Comparison of ENCODE assay signal across 8 cellular contexts in the genomic region with DNA sequence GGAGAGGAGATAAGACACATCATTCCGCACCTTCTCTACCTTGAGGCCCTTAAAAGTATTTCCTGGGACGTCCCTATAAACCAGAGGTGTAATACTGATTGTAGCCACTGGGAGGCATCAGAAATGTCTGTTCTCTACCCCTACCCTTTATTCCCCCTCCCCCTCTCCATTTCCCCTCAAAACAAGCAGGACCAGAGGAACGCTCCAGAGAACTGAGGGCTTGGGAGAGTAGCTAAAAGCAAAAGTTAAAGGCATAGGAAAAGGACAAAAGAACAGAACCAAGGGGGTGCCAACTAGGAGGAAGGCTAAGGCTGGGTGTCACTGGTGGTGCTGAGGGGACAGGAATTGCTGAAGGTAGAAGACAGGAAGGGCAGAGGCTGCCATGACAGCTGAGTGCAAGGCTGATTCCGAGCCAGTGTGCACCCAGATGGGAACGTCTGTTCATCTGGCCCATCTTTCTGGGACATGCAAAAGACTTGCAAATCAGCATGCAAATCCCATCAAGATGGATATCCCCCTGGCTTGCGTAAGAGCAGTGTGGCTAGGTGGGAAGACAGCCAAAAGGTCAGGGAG. TPM values are rescaled to one million over a fixed set of nuclear protein-coding genes. Genes with fewer than 3 reads are reported as not detected.
DNase-seq lines count a peak whose midpoint lies in the region; ATAC-seq, FAIRE-seq and TF ChIP-seq lines count a peak whose summit lies in the region.

No MANE protein-coding gene starts in this region.

- in situ Hi-C loops in mammary epithelial cell (cut with MboI; ENCODE audit: low sequenced_read_pairs in 2 of 2), result no loop called here
- in situ Hi-C loops in HepG2 (cut with HindIII; ENCODE audit: extremely low pct_ligation_motif_present, low pct_unique_long_range_greater_than_20kb), result no loop called here

- H3K9me3 ChIP-seq in Caco-2 (no peaks in the 10 kb centered on the region), mammary epithelial cell (replicated peaks; ENCODE audit: insufficient read depth, low read length) (no peaks in the 10 kb centered on the region), HepG2 (ENCODE audit: low read length) (no peaks in the 10 kb centered on the region), uterus (no peaks in the 10 kb centered on the region)

- H3K79me2 ChIP-seq in mammary epithelial cell (ENCODE audit: insufficient read depth, low read length), result peaks cover 2% of the 10 kb centered on the region
- H3K79me2 ChIP-seq in HepG2 (ENCODE audit: insufficient read depth, low read length), result no peaks in the 10 kb centered on the region

- peak; percentile 35 to 49 for TF ChIP-seq CTCF in Caco-2 (IDR thresholded peaks at IDR 0.05; ENCODE audit: insufficient read depth in 1 of 2, low read depth in 1 of 2, low read length in 1 of 2, severe bottlenecking in 1 of 2, unreplicated experiment in 1 of 2)
- TF ChIP-seq CTCF in mammary epithelial cell (conservative IDR thresholded peaks at IDR 0.05 in 1 of 2, IDR thresholded peaks at IDR 0.05 in 1 of 2; ENCODE audit: extremely low read depth in 1 of 2, insufficient read depth in 1 of 2, low read depth in 1 of 2, low read length in 2 of 2), result peak; percentile 59 to 69
- TF ChIP-seq CTCF in HepG2 (CRISPR knock-in tag; IDR thresholded peaks at IDR 0.05), result peak; percentile 75
- peak; percentile 65 to 84 (median 72) for TF ChIP-seq CTCF in uterus (IDR thresholded peaks at IDR 0.05)

- H3K36me3 ChIP-seq in Caco-2 (ENCODE audit: control insufficient read depth, insufficient read depth, low read length), result no peaks in the 10 kb centered on the region
- peaks cover 4% of the 10 kb centered on the region for H3K36me3 ChIP-seq in H7 (replicated peaks; ENCODE audit: control insufficient read depth, insufficient read depth, low read length)
- H3K36me3 ChIP-seq in mammary epithelial cell (ENCODE audit: insufficient read depth, low read length), result peaks cover 11% of the 10 kb centered on the region
- peaks cover 4 to 25% of the 10 kb centered on the region in 2 experiments for H3K36me3 ChIP-seq in HepG2 (replicated peaks in 1 of 2; ENCODE audit: control insufficient read depth in 1 of 2, insufficient read depth in 2 of 2, low read length in 2 of 2)
- H3K36me3 ChIP-seq in uterus, result no peaks in the 10 kb centered on the region

- H3K9ac ChIP-seq in mammary epithelial cell (ENCODE audit: insufficient read depth, low read length), result no peak overlapping the region
- no peak overlapping the region for H3K9ac ChIP-seq in HepG2 (ENCODE audit: insufficient read depth, low read depth, low read length)

- H3K27me3 Mint-ChIP-seq in Caco-2 (ENCODE audit: insufficient read depth, unreplicated experiment), result no peaks in the 10 kb centered on the region

- BruUV-seq in Caco-2 (replicated peaks; lab: Mats Ljungman, UMichigan) (no TSS peak), mammary epithelial cell (replicated peaks; lab: Mats Ljungman, UMichigan) (no TSS peak), HepG2 (replicated peaks; lab: Mats Ljungman, UMichigan) (no TSS peak)

- H3K27me3 ChIP-seq in Caco-2 (replicated peaks; ENCODE audit: control insufficient read depth, insufficient read depth, low read length) (no peaks in the 10 kb centered on the region), H7 (ENCODE audit: control insufficient read depth, insufficient read depth, low read length) (peaks cover 10% of the 10 kb centered on the region; the same call in 1 of the 2 replicates), mammary epithelial cell (ENCODE audit: insufficient read depth, low read length) (no peaks in the 10 kb centered on the region), HepG2 (ENCODE audit: control insufficient read depth in 1 of 2, insufficient read depth in 2 of 2, low read length in 2 of 2) (no peaks in the 10 kb centered on the region), uterus (no peaks in the 10 kb centered on the region)

- H3K9me3 Mint-ChIP-seq in Caco-2 (ENCODE audit: unreplicated experiment), result no peaks in the 10 kb centered on the region

- intact Hi-C loops in Caco-2 (cut with micrococcal nuclease; ENCODE audit: unreplicated experiment), result loop anchor here (1.0 kb wide), 1 partner anchor 82 kb away; no protein-coding TSS in a partner anchor
- intact Hi-C loops in mammary epithelial cell (cut with micrococcal nuclease), result loop anchor here (1.0 kb wide), 1 partner anchor 82 kb away; no protein-coding TSS in a partner anchor
- intact Hi-C loops in HepG2 (cut with micrococcal nuclease; ENCODE audit: unreplicated experiment), result no loop called here
- intact Hi-C loops in uterus (cut with DNase I; ENCODE audit: low total_unique reads), result no loop called here

- ATAC-seq in HepG2 (peak; percentile 63), GM21528 (IDR thresholded peaks at IDR 0.05; ENCODE audit: low FRiP score, unreplicated experiment) (no peak), HG03432 (IDR thresholded peaks at IDR 0.05; ENCODE audit: unreplicated experiment) (no peak)

- H4K20me1 ChIP-seq in mammary epithelial cell (ENCODE audit: insufficient read depth, low read length) (no peaks in the 10 kb centered on the region), HepG2 (ENCODE audit: insufficient read depth, low read length) (0 out of 2 replicates have a peak, but pooled peaks cover 4% of the 10 kb centered on the region)

- H3K4me1 Mint-ChIP-seq in Caco-2 (ENCODE audit: low read depth, unreplicated experiment), result peaks cover 8% of the 10 kb centered on the region

- CTCF ChIA-PET in Caco-2 (lab: Charles Lee) (no interaction called here), mammary epithelial cell (lab: Charles Lee; ENCODE audit: low non-redundant PET) (no interaction called here), HepG2 (lab: Yijun Ruan, JAX; ENCODE audit: low intra/inter-chr PET ratio, low total read pairs) (interaction anchor here (2.6 kb wide), 1 partner anchor 82 kb away, joined by 19 read pairs; no protein-coding TSS in a partner anchor)

- H3K27ac Mint-ChIP-seq in Caco-2 (ENCODE audit: unreplicated experiment), result no peak overlapping the region

- peaks cover 28% of the 10 kb centered on the region for H3K36me3 Mint-ChIP-seq in Caco-2 (ENCODE audit: insufficient read depth, unreplicated experiment)

- H3K4me1 ChIP-seq in Caco-2, result no peaks in the 10 kb centered on the region
- H3K4me1 ChIP-seq in mammary epithelial cell (ENCODE audit: insufficient read depth, low read length), result no peaks in the 10 kb centered on the region
- peaks cover 14% of the 10 kb centered on the region for H3K4me1 ChIP-seq in HepG2 (ENCODE audit: insufficient read depth, low read length)
- H3K4me1 ChIP-seq in uterus, result no peaks in the 10 kb centered on the region

- POLR2A ChIA-PET in Caco-2 (lab: Charles Lee) (no interaction called here), HepG2 (lab: Yijun Ruan, JAX) (interaction anchor here (2.4 to 3.5 kb wide), 2 partner anchors 12 to 17 kb away, joined by 10 to 19 read pairs; a partner anchor contains a TSS)

- H3K4me3 ChIP-seq in Caco-2 (ENCODE audit: low read depth, low read length) (no peak overlapping the region), H7 (ENCODE audit: insufficient read depth, low read depth, low read length) (no peak overlapping the region), mammary epithelial cell (replicated peaks in 1 of 3; ENCODE audit: insufficient read depth in 1 of 3, low read depth in 2 of 3, low read length in 3 of 3) (no peak overlapping the region), HepG2 (replicated peaks in 1 of 3; ENCODE audit: insufficient read depth in 1 of 3, low read depth in 2 of 3, low read length in 3 of 3) (no peak overlapping the region), uterus (no peak overlapping the region)

- no peak overlapping the region for H2AFZ ChIP-seq in mammary epithelial cell (ENCODE audit: low read depth, low read length)
- H2AFZ ChIP-seq in HepG2 (ENCODE audit: low read length), result no peak overlapping the region

- H3K4me2 ChIP-seq in mammary epithelial cell (ENCODE audit: insufficient read depth, low read depth, low read length) (no peak overlapping the region), HepG2 (ENCODE audit: low read depth, low read length) (no peak overlapping the region)

- FAIRE-seq in HepG2 (lab: Jason Lieb, UNC), result peak; percentile 81

- dilution Hi-C loops in mammary epithelial cell (cut with HindIII; ENCODE audit: low sequenced_read_pairs), result no loop called here

- no peak for TF ChIP-seq RAD21 in HepG2 (CRISPR knock-in tag; IDR thresholded peaks at IDR 0.05)

- TF ChIP-seq POLR2A in HepG2 (IDR thresholded peaks at IDR 0.05; ENCODE audit: insufficient read depth in 1 of 2, low read depth in 2 of 2, low read length in 2 of 2) (no peak), uterus (IDR thresholded peaks at IDR 0.05) (no peak)

- DNase-seq in Caco-2, result peak in 1 of 2 experiments; percentile 55
- DNase-seq in H7, result peak; percentile 94
- peak; percentile 29 for DNase-seq in RKO (ENCODE audit: low spot score)
- DNase-seq in mammary epithelial cell, result no peak
- peak; percentile 54 for DNase-seq in HepG2 (ENCODE audit: low spot score)
- DNase-seq in uterus, result peak in 1 of 2 donors; percentile 45

- 39% methylated on average over 4 of the region's 6 CpGs for WGBS in mammary epithelial cell (ENCODE audit: low coverage, missing lambda C conversion rate)
- WGBS in HepG2 (ENCODE audit: low lambda C conversion rate), result 68% methylated on average over 6 of the region's 6 CpGs

- no peak overlapping the region for H3K27ac ChIP-seq in mammary epithelial cell (ENCODE audit: insufficient read depth, low read depth, low read length)
- no peak overlapping the region for H3K27ac ChIP-seq in HepG2 (ENCODE audit: extremely low read length, insufficient read depth, low read length)
- H3K27ac ChIP-seq in uterus, result no peak overlapping the region

- no peak for TF ChIP-seq EP300 in HepG2 (IDR thresholded peaks at IDR 0.05; ENCODE audit: low read depth in 2 of 2, low read length in 2 of 2)
- no peak for TF ChIP-seq EP300 in HepG2 (CRISPR knock-in tag; IDR thresholded peaks at IDR 0.05; ENCODE audit: borderline replicate concordance)

- H3K4me3 Mint-ChIP-seq in Caco-2 (ENCODE audit: unreplicated experiment), result no peak overlapping the region

RNA-seq across cellular contexts. Expression of a gene that starts 6.7 kb away (rescaled TPM):
- total RNA-seq in Caco-2 (2022), result 16.2 and 18.8 TPM in 2 replicates
- total RNA-seq in H7 (2014; rRNA removed; shearing (Covaris generic)), result 1.6 and 3.8 TPM in 2 replicates
- 10 to 100 TPM; 15.0 to 69.1 TPM for total RNA-seq in mammary epithelial cell
- 18.7 TPM for polyA plus RNA-seq in mammary epithelial cell
- 37.5 TPM for polyA minus RNA-seq in mammary epithelial cell
- total RNA-seq in HepG2 (2016; rRNA removed; fragmentation: Illumina TruSeq; extraction: Trizol), result 4.0 and 4.1 TPM in 2 replicates
- total RNA-seq in HepG2 (2016; cell fraction: cytosol; rRNA removed; fragmentation: Illumina TruSeq; extraction: Trizol; ENCODE audit: low read depth), result 3.3 and 4.0 TPM in 2 replicates
- total RNA-seq in HepG2 (2016; cell fraction: insoluble cytoplasmic fraction; rRNA removed; fragmentation: Illumina TruSeq; extraction: Trizol), result 2.2 and 3.5 TPM in 2 replicates
- total RNA-seq in HepG2 (2016; cell fraction: membrane; rRNA removed; fragmentation: Illumina TruSeq; extraction: Trizol), result 5.1 and 5.5 TPM in 2 replicates
- total RNA-seq in HepG2 (2016; cell fraction: nucleus; rRNA removed; fragmentation: Illumina TruSeq; extraction: Trizol), result 4.3 TPM in 2 replicates
- 7.1 and 8.9 TPM in 2 replicates for polyA plus RNA-seq in HepG2 (2011; rRNA removed)
- 2.3 and 3.4 TPM in 2 replicates for polyA plus RNA-seq in HepG2 (2011; cell fraction: cytosol; rRNA removed)
- polyA plus RNA-seq in HepG2 (2011; cell fraction: nucleus; rRNA removed), result 43.3 and 56.3 TPM in 2 replicates
- 14.9 and 15.5 TPM in 2 replicates for polyA plus RNA-seq in HepG2 (2012)
- 6.5 and 6.8 TPM in 2 replicates for polyA plus RNA-seq in HepG2 (2016; cell fraction: cytosol; fragmentation: Illumina TruSeq; extraction: Trizol; ENCODE audit: low read depth)
- polyA plus RNA-seq in HepG2 (2016; cell fraction: insoluble cytoplasmic fraction; fragmentation: Illumina TruSeq; extraction: Trizol; ENCODE audit: low read depth), result 8.3 and 11.9 TPM in 2 replicates
- polyA plus RNA-seq in HepG2 (2016; cell fraction: membrane; fragmentation: Illumina TruSeq; extraction: Trizol; ENCODE audit: low read depth), result 12.2 and 12.5 TPM in 2 replicates
- polyA plus RNA-seq in HepG2 (2016; cell fraction: nucleus; fragmentation: Illumina TruSeq; extraction: Trizol; ENCODE audit: insufficient read depth, low read depth), result 40.0 and 44.3 TPM in 2 replicates
- 13.3 and 14.6 TPM in 2 replicates for polyA minus RNA-seq in HepG2 (2011; rRNA and poly(A)+ RNA removed; ENCODE audit: low replicate concordance)
- 5.4 and 6.2 TPM in 2 replicates for polyA minus RNA-seq in HepG2 (2011; cell fraction: cytosol; rRNA and poly(A)+ RNA removed)
- 6.8 and 10.8 TPM in 2 replicates for polyA minus RNA-seq in HepG2 (2011; cell fraction: nucleus; rRNA and poly(A)+ RNA removed)
- 10 to 100 TPM in 3 of 4 donors, 1 to 10 TPM in 1; 7.3 to 80.8 (median 12.7) TPM for total RNA-seq in uterus

RNA-seq across cellular contexts. Expression of a gene that starts 13.1 kb away (rescaled TPM):
- total RNA-seq in Caco-2 (2022), result 20.5 and 23.1 TPM in 2 replicates
- total RNA-seq in H7 (2014; rRNA removed; shearing (Covaris generic)), result 103 and 105 TPM in 2 replicates
- 10 to 100 TPM; 20.7 to 66.5 TPM for total RNA-seq in mammary epithelial cell
- polyA plus RNA-seq in mammary epithelial cell, result 56.9 TPM
- 51.5 TPM for polyA minus RNA-seq in mammary epithelial cell
- 59.0 and 74.8 TPM in 2 replicates for total RNA-seq in HepG2 (2016; rRNA removed; fragmentation: Illumina TruSeq; extraction: Trizol)
- total RNA-seq in HepG2 (2016; cell fraction: cytosol; rRNA removed; fragmentation: Illumina TruSeq; extraction: Trizol; ENCODE audit: low read depth), result 15.5 and 15.8 TPM in 2 replicates
- 57.5 and 79.4 TPM in 2 replicates for total RNA-seq in HepG2 (2016; cell fraction: insoluble cytoplasmic fraction; rRNA removed; fragmentation: Illumina TruSeq; extraction: Trizol)
- 24.4 and 25.5 TPM in 2 replicates for total RNA-seq in HepG2 (2016; cell fraction: membrane; rRNA removed; fragmentation: Illumina TruSeq; extraction: Trizol)
- total RNA-seq in HepG2 (2016; cell fraction: nucleus; rRNA removed; fragmentation: Illumina TruSeq; extraction: Trizol), result 29.6 and 30.0 TPM in 2 replicates
- 46.6 and 51.0 TPM in 2 replicates for polyA plus RNA-seq in HepG2 (2011; rRNA removed)
- 42.5 and 54.3 TPM in 2 replicates for polyA plus RNA-seq in HepG2 (2011; cell fraction: cytosol; rRNA removed)
- polyA plus RNA-seq in HepG2 (2011; cell fraction: nucleus; rRNA removed), result 48.9 and 55.1 TPM in 2 replicates
- polyA plus RNA-seq in HepG2 (2012), result 46.7 and 52.1 TPM in 2 replicates
- polyA plus RNA-seq in HepG2 (2016; cell fraction: cytosol; fragmentation: Illumina TruSeq; extraction: Trizol; ENCODE audit: low read depth), result 18.4 and 18.9 TPM in 2 replicates
- polyA plus RNA-seq in HepG2 (2016; cell fraction: insoluble cytoplasmic fraction; fragmentation: Illumina TruSeq; extraction: Trizol; ENCODE audit: low read depth), result 103 and 105 TPM in 2 replicates
- 24.3 and 25.8 TPM in 2 replicates for polyA plus RNA-seq in HepG2 (2016; cell fraction: membrane; fragmentation: Illumina TruSeq; extraction: Trizol; ENCODE audit: low read depth)
- 73.4 and 75.2 TPM in 2 replicates for polyA plus RNA-seq in HepG2 (2016; cell fraction: nucleus; fragmentation: Illumina TruSeq; extraction: Trizol; ENCODE audit: insufficient read depth, low read depth)
- 13.7 and 25.4 TPM in 2 replicates for polyA minus RNA-seq in HepG2 (2011; rRNA and poly(A)+ RNA removed; ENCODE audit: low replicate concordance)
- 15.3 and 21.8 TPM in 2 replicates for polyA minus RNA-seq in HepG2 (2011; cell fraction: cytosol; rRNA and poly(A)+ RNA removed)
- polyA minus RNA-seq in HepG2 (2011; cell fraction: nucleus; rRNA and poly(A)+ RNA removed), result 19.0 and 27.0 TPM in 2 replicates
- total RNA-seq in uterus, result 10 to 100 TPM; 18.4 to 58.3 (median 34.0) TPM

RNA-seq across cellular contexts. Expression of a gene that starts 16.6 kb away (rescaled TPM):
- 0.64 and 1.4 TPM in 2 replicates for total RNA-seq in Caco-2 (2022)
- 0.42 and 0.63 TPM in 2 replicates for total RNA-seq in H7 (2014; rRNA removed; shearing (Covaris generic))
- total RNA-seq in mammary epithelial cell, result under 1 TPM; 0.33 to 0.42 TPM
- 0.27 TPM for polyA plus RNA-seq in mammary epithelial cell
- polyA minus RNA-seq in mammary epithelial cell, result 0.52 TPM
- 0.35 and 0.93 TPM in 2 replicates for total RNA-seq in HepG2 (2016; rRNA removed; fragmentation: Illumina TruSeq; extraction: Trizol)
- total RNA-seq in HepG2 (2016; cell fraction: cytosol; rRNA removed; fragmentation: Illumina TruSeq; extraction: Trizol; ENCODE audit: low read depth), result 0.62 TPM in 1 of 2 replicates, not detected in the other
- total RNA-seq in HepG2 (2016; cell fraction: insoluble cytoplasmic fraction; rRNA removed; fragmentation: Illumina TruSeq; extraction: Trizol), result 0.71 and 0.87 TPM in 2 replicates
- 0.72 and 0.96 TPM in 2 replicates for total RNA-seq in HepG2 (2016; cell fraction: membrane; rRNA removed; fragmentation: Illumina TruSeq; extraction: Trizol)
- 0.50 and 0.81 TPM in 2 replicates for total RNA-seq in HepG2 (2016; cell fraction: nucleus; rRNA removed; fragmentation: Illumina TruSeq; extraction: Trizol)
- polyA plus RNA-seq in HepG2 (2011; rRNA removed), result 2.6 and 3.3 TPM in 2 replicates
- 0.74 and 0.88 TPM in 2 replicates for polyA plus RNA-seq in HepG2 (2011; cell fraction: cytosol; rRNA removed)
- 18.2 and 26.0 TPM in 2 replicates for polyA plus RNA-seq in HepG2 (2011; cell fraction: nucleus; rRNA removed)
- polyA plus RNA-seq in HepG2 (2012), result 2.6 and 2.8 TPM in 2 replicates
- polyA plus RNA-seq in HepG2 (2016; cell fraction: cytosol; fragmentation: Illumina TruSeq; extraction: Trizol; ENCODE audit: low read depth), result 0.38 and 0.86 TPM in 2 replicates
- 0.45 and 0.92 TPM in 2 replicates for polyA plus RNA-seq in HepG2 (2016; cell fraction: insoluble cytoplasmic fraction; fragmentation: Illumina TruSeq; extraction: Trizol; ENCODE audit: low read depth)
- 0.81 and 1.4 TPM in 2 replicates for polyA plus RNA-seq in HepG2 (2016; cell fraction: membrane; fragmentation: Illumina TruSeq; extraction: Trizol; ENCODE audit: low read depth)
- 3.6 and 4.5 TPM in 2 replicates for polyA plus RNA-seq in HepG2 (2016; cell fraction: nucleus; fragmentation: Illumina TruSeq; extraction: Trizol; ENCODE audit: insufficient read depth, low read depth)
- 0.61 and 0.68 TPM in 2 replicates for polyA minus RNA-seq in HepG2 (2011; rRNA and poly(A)+ RNA removed; ENCODE audit: low replicate concordance)
- 0.88 TPM in 1 of 2 replicates, not detected in the other for polyA minus RNA-seq in HepG2 (2011; cell fraction: cytosol; rRNA and poly(A)+ RNA removed)
- polyA minus RNA-seq in HepG2 (2011; cell fraction: nucleus; rRNA and poly(A)+ RNA removed), result 0.50 and 0.77 TPM in 2 replicates
- 1 to 10 TPM in 1 of 4 donors, not detected in 3; 3.4 TPM for total RNA-seq in uterus

RNA-seq across cellular contexts. Expression of a gene that starts 17.0 kb away (rescaled TPM):
- total RNA-seq in Caco-2 (2022) (87.5 and 92.0 TPM in 2 replicates), mammary epithelial cell (100 to 1,000 TPM; 105 to 198 TPM), HepG2 (2016; rRNA removed; fragmentation: Illumina TruSeq; extraction: Trizol) (79.0 and 104 TPM in 2 replicates), uterus (100 to 1,000 TPM in 1 of 4 donors, 10 to 100 TPM in 3; 22.9 to 140 (median 30.5) TPM)
- total RNA-seq in H7 (2014; rRNA removed; shearing (Covaris generic)), result 46.2 and 48.8 TPM in 2 replicates
- polyA plus RNA-seq in mammary epithelial cell (56.5 TPM), HepG2 (2011; rRNA removed) (70.0 and 77.7 TPM in 2 replicates)
- polyA minus RNA-seq in mammary epithelial cell, result 219 TPM
- 19.8 and 24.9 TPM in 2 replicates for total RNA-seq in HepG2 (2016; cell fraction: cytosol; rRNA removed; fragmentation: Illumina TruSeq; extraction: Trizol; ENCODE audit: low read depth)
- 62.8 and 109 TPM in 2 replicates for total RNA-seq in HepG2 (2016; cell fraction: insoluble cytoplasmic fraction; rRNA removed; fragmentation: Illumina TruSeq; extraction: Trizol)
- 101 and 114 TPM in 2 replicates for total RNA-seq in HepG2 (2016; cell fraction: membrane; rRNA removed; fragmentation: Illumina TruSeq; extraction: Trizol)
- total RNA-seq in HepG2 (2016; cell fraction: nucleus; rRNA removed; fragmentation: Illumina TruSeq; extraction: Trizol), result 47.9 and 62.6 TPM in 2 replicates
- polyA plus RNA-seq in HepG2 (2011; cell fraction: cytosol; rRNA removed), result 41.2 and 41.3 TPM in 2 replicates
- polyA plus RNA-seq in HepG2 (2011; cell fraction: nucleus; rRNA removed), result 56.4 and 66.4 TPM in 2 replicates
- polyA plus RNA-seq in HepG2 (2012), result 64.6 and 76.7 TPM in 2 replicates
- 35.2 and 41.4 TPM in 2 replicates for polyA plus RNA-seq in HepG2 (2016; cell fraction: cytosol; fragmentation: Illumina TruSeq; extraction: Trizol; ENCODE audit: low read depth)
- polyA plus RNA-seq in HepG2 (2016; cell fraction: insoluble cytoplasmic fraction; fragmentation: Illumina TruSeq; extraction: Trizol; ENCODE audit: low read depth), result 92.0 and 117 TPM in 2 replicates
- polyA plus RNA-seq in HepG2 (2016; cell fraction: membrane; fragmentation: Illumina TruSeq; extraction: Trizol; ENCODE audit: low read depth), result 104 and 124 TPM in 2 replicates
- 138 and 143 TPM in 2 replicates for polyA plus RNA-seq in HepG2 (2016; cell fraction: nucleus; fragmentation: Illumina TruSeq; extraction: Trizol; ENCODE audit: insufficient read depth, low read depth)
- 103 and 104 TPM in 2 replicates for polyA minus RNA-seq in HepG2 (2011; rRNA and poly(A)+ RNA removed; ENCODE audit: low replicate concordance)
- polyA minus RNA-seq in HepG2 (2011; cell fraction: cytosol; rRNA and poly(A)+ RNA removed), result 33.7 and 51.0 TPM in 2 replicates
- polyA minus RNA-seq in HepG2 (2011; cell fraction: nucleus; rRNA and poly(A)+ RNA removed), result 23.3 and 28.5 TPM in 2 replicates

RNA-seq across cellular contexts. Expression of a gene that starts 29.8 kb away (rescaled TPM):
- 8.1 and 10.6 TPM in 2 replicates for total RNA-seq in Caco-2 (2022)
- total RNA-seq in H7 (2014; rRNA removed; shearing (Covaris generic)), result 24.2 and 25.7 TPM in 2 replicates
- 1 to 10 TPM; 1.8 to 7.8 TPM for total RNA-seq in mammary epithelial cell
- 2.7 TPM for polyA plus RNA-seq in mammary epithelial cell
- polyA minus RNA-seq in mammary epithelial cell, result not detected
- total RNA-seq in HepG2 (2016; rRNA removed; fragmentation: Illumina TruSeq; extraction: Trizol), result 59.8 and 68.2 TPM in 2 replicates
- total RNA-seq in HepG2 (2016; cell fraction: cytosol; rRNA removed; fragmentation: Illumina TruSeq; extraction: Trizol; ENCODE audit: low read depth), result 28.3 and 29.6 TPM in 2 replicates
- 63.3 and 64.1 TPM in 2 replicates for total RNA-seq in HepG2 (2016; cell fraction: insoluble cytoplasmic fraction; rRNA removed; fragmentation: Illumina TruSeq; extraction: Trizol)
- 24.9 and 26.4 TPM in 2 replicates for total RNA-seq in HepG2 (2016; cell fraction: membrane; rRNA removed; fragmentation: Illumina TruSeq; extraction: Trizol)
- total RNA-seq in HepG2 (2016; cell fraction: nucleus; rRNA removed; fragmentation: Illumina TruSeq; extraction: Trizol), result 60.8 and 62.5 TPM in 2 replicates
- polyA plus RNA-seq in HepG2 (2011; rRNA removed), result 51.9 and 69.8 TPM in 2 replicates
- polyA plus RNA-seq in HepG2 (2011; cell fraction: cytosol; rRNA removed), result 25.2 and 41.5 TPM in 2 replicates
- 315 and 418 TPM in 2 replicates for polyA plus RNA-seq in HepG2 (2011; cell fraction: nucleus; rRNA removed)
- polyA plus RNA-seq in HepG2 (2012), result 30.6 and 32.9 TPM in 2 replicates
- polyA plus RNA-seq in HepG2 (2016; cell fraction: cytosol; fragmentation: Illumina TruSeq; extraction: Trizol; ENCODE audit: low read depth), result 29.4 and 30.6 TPM in 2 replicates
- polyA plus RNA-seq in HepG2 (2016; cell fraction: insoluble cytoplasmic fraction; fragmentation: Illumina TruSeq; extraction: Trizol; ENCODE audit: low read depth), result 80.8 and 89.8 TPM in 2 replicates
- polyA plus RNA-seq in HepG2 (2016; cell fraction: membrane; fragmentation: Illumina TruSeq; extraction: Trizol; ENCODE audit: low read depth), result 21.3 and 21.5 TPM in 2 replicates
- polyA plus RNA-seq in HepG2 (2016; cell fraction: nucleus; fragmentation: Illumina TruSeq; extraction: Trizol; ENCODE audit: insufficient read depth, low read depth), result 236 and 244 TPM in 2 replicates
- polyA minus RNA-seq in HepG2 (2011; rRNA and poly(A)+ RNA removed; ENCODE audit: low replicate concordance), result 27.3 and 88.8 TPM in 2 replicates
- 6.0 and 7.5 TPM in 2 replicates for polyA minus RNA-seq in HepG2 (2011; cell fraction: cytosol; rRNA and poly(A)+ RNA removed)
- 27.0 and 31.7 TPM in 2 replicates for polyA minus RNA-seq in HepG2 (2011; cell fraction: nucleus; rRNA and poly(A)+ RNA removed)
- 1 to 10 TPM in 3 of 4 donors, not detected in 1; 2.8 to 3.7 (median 3.6) TPM for total RNA-seq in uterus

Comparison
In these comparisons a context has a peak if more than half of its experiments do, and no peak if none do; other contexts are left out.
1. intact Hi-C loops: an anchor here in Caco-2 (1.0 kb wide) and mammary epithelial cell (1.0 kb wide); none called in HepG2 and uterus.